10 cellular contexts compared by ENCODE assay signal in the genomic region with DNA sequence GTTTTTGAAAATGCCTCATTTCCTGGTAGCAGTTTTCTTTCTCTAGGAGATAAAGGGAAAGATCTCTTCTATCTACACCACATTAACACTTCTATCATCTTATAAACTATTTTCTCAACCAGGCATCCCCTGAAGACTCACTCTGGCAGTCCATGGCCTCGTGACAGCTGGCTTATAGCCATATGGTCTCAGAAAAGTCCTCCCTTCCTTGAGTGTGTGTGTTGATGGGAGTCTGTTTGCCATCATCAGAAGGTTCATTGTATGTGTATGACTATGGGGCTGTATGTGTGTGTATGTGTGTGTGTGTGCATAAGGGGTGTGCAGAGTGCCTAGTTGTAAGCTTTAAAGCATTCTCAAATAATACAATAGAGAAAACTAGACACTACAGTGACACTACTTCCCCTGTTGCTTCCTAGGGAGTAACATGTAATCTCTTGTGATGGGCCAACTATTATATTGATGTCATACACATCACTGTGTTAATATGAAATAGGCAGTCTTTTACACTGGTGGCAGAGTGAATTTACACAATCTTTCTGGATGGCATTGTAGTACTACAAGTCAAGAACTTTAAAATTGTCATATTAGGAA.
DNase-seq lines count a peak whose midpoint lies in the region; ATAC-seq, FAIRE-seq and TF ChIP-seq lines count a peak whose summit lies in the region.
"Had no signal": no experiment of that assay in that cellular context is flagged by ENCODE, and none has a peak within 500 bp of the region (broad histone marks: within the 10 kb centered on the region; RNA-seq: fewer than 3 reads in every experiment).

No MANE protein-coding gene starts in this region.

- peak overlapping the region; percentile 49 for H2AFZ ChIP-seq in endothelial cell of umbilical vein (ENCODE audit: low read depth, low read length)

- peak overlapping the region; percentile 86 for H3K27ac ChIP-seq in AG04450 (ENCODE audit: low read depth, low read length)
- H3K27ac ChIP-seq in endothelial cell of umbilical vein (ENCODE audit: insufficient read depth, low read depth, low read length) = peak overlapping the region; percentile 80

- H3K9me3 ChIP-seq in AG04450 (ENCODE audit: control insufficient read depth, insufficient read depth, low read length) (no peaks in the 10 kb centered on the region), endothelial cell of umbilical vein (replicated peaks; ENCODE audit: control insufficient read depth, insufficient read depth, low read length) (no peaks in the 10 kb centered on the region)

- no peaks in the 10 kb centered on the region for H3K36me3 ChIP-seq in endothelial cell of umbilical vein (ENCODE audit: control insufficient read depth in 2 of 2, extremely low read depth in 1 of 2, insufficient read depth in 2 of 2, low read length in 2 of 2)

- POLR2A ChIA-PET in AG04450 (lab: Yijun Ruan, JAX) (interaction anchor here (0.7 kb wide), 1 partner anchor 102 kb away, joined by 3 read pairs; no protein-coding TSS in a partner anchor), endothelial cell of umbilical vein (lab: Charles Lee) (no interaction called here)

- DNase-seq in AG04450 (ENCODE audit: low read depth, low spot score) (no peak), NCI-H446 (lab: John Stamatoyannopoulos, UW) (peak; percentile 33 to 74), endothelial cell of umbilical vein (ENCODE audit: low read depth, low spot score) (peak; percentile 76), myocyte (ENCODE audit: low read depth) (peak; percentile 71), H54 (ENCODE audit: insufficient read length, low spot score) (no peak), HuH-7.5 (ENCODE audit: low spot score) (no peak), UCSD-AML1 (lab: John Stamatoyannopoulos, UW; ENCODE audit: unreplicated experiment) (no peak)
- DNase-seq: stimulated activated CD4-positive, alpha-beta T cell treated with anti-CD3 and anti-CD28 coated beads, Interleukin-12 subunit alpha, Interleukin-12 subunit beta, amount 100 ng/mL, for 4 hours; stimulated activated naive CD4-positive, alpha-beta T cell treated with Interleukin-2 at 50 U/mL for 16 hours had no signal

- H3K79me2 ChIP-seq in endothelial cell of umbilical vein (ENCODE audit: control insufficient read depth, insufficient read depth, low read length) = no peaks in the 10 kb centered on the region

- FAIRE-seq in endothelial cell of umbilical vein (lab: Jason Lieb, UNC) (peak; percentile 38), H54 (lab: Jason Lieb, UNC) (no peak)

- no peak for TF ChIP-seq CTCF in AG04450 (IDR thresholded peaks at IDR 0.05; ENCODE audit: low read depth, low read length)
- TF ChIP-seq CTCF in endothelial cell of umbilical vein (IDR thresholded peaks at IDR 0.05; ENCODE audit: extremely low read depth in 1 of 2, insufficient read depth in 1 of 2, low read depth in 1 of 2, low read length in 2 of 2) = no peak

- H3K9me1 ChIP-seq in endothelial cell of umbilical vein (replicated peaks; ENCODE audit: control insufficient read depth, extremely low read depth, insufficient read depth, low read length) = no peaks in the 10 kb centered on the region

- no peaks in the 10 kb centered on the region for H3K27me3 ChIP-seq in AG04450 (ENCODE audit: control insufficient read depth, insufficient read depth, low read length)
- no peaks in the 10 kb centered on the region for H3K27me3 ChIP-seq in endothelial cell of umbilical vein (ENCODE audit: control insufficient read depth in 2 of 2, insufficient read depth in 2 of 2, low read length in 2 of 2)

- no peaks in the 10 kb centered on the region for H4K20me1 ChIP-seq in endothelial cell of umbilical vein (replicated peaks; ENCODE audit: control insufficient read depth, extremely low read depth, insufficient read depth, low read length)

- ATAC-seq in HG03108 (IDR thresholded peaks at IDR 0.05; ENCODE audit: unreplicated experiment) = no peak

- BruUV-seq in endothelial cell of umbilical vein (replicated peaks; lab: Mats Ljungman, UMichigan) = TSS peak; percentile 98

- dilution Hi-C loops in endothelial cell of umbilical vein (cut with MboI; ENCODE audit: extremely low pct_ligation_motif_present, low sequenced_read_pairs) = no loop called here

- peak overlapping the region; percentile 44 for H3K9ac ChIP-seq in endothelial cell of umbilical vein (replicated peaks; ENCODE audit: extremely low read depth, insufficient read depth, low read length)

- H3K4me1 ChIP-seq in endothelial cell of umbilical vein (ENCODE audit: control insufficient read depth, extremely low read depth, insufficient read depth, low read length) = peaks cover 43% of the 10 kb centered on the region

- H3K4me2 ChIP-seq in endothelial cell of umbilical vein (ENCODE audit: insufficient read depth, low read length) = peak overlapping the region; percentile 32

- no peak for TF ChIP-seq POLR2A in endothelial cell of umbilical vein (IDR thresholded peaks at IDR 0.05; ENCODE audit: low read depth, low read length)
- no peak for TF ChIP-seq POLR2A in H54 (IDR thresholded peaks at IDR 0.05; ENCODE audit: low read depth, low read length)

- intact Hi-C loops in endothelial cell of umbilical vein (cut with micrococcal nuclease) = loop anchor here (1.0 to 10.0 kb wide), 5 partner anchors 63 to 553 kb away; no protein-coding TSS in a partner anchor

- no peak overlapping the region for H3K4me3 ChIP-seq in AG04450 (ENCODE audit: low read depth, low read length)
- H3K4me3 ChIP-seq in endothelial cell of umbilical vein (replicated peaks in 1 of 3; ENCODE audit: insufficient read depth in 1 of 3, low read depth in 1 of 3, low read length in 3 of 3) = peak overlapping the region in 1 of 3 experiments; percentile 3

- CTCF ChIA-PET in AG04450 (lab: Charles Lee) (no interaction called here), endothelial cell of umbilical vein (lab: Charles Lee) (interaction anchor here (2.0 kb wide), 1 partner anchor 10 kb away, joined by 5 read pairs; no protein-coding TSS in a partner anchor)

TF ChIP-seq in endothelial cell of umbilical vein, 7 proteins besides CTCF, POLR2A, EP300 and RAD21:
- no peak for TF ChIP-seq MYC (IDR thresholded peaks at IDR 0.05; ENCODE audit: low read depth, low read length)
- TF ChIP-seq GATA2 (IDR thresholded peaks at IDR 0.05; ENCODE audit: insufficient read depth, insufficient read length, low read depth, low read length) = peak; percentile 39

Comparison
In these comparisons a context has a peak if more than half of its experiments do, and no peak if none do; other contexts are left out.
1. DNase-seq: peak in NCI-H446 (2 of 2), endothelial cell of umbilical vein (single experiment) and myocyte (single experiment); none in AG04450 (single experiment), H54 (single experiment), HuH-7.5 (single experiment) and UCSD-AML1 (single experiment).